Comparison of ENCODE assay signal across 9 cellular contexts in genomic region chr6:163354779-163355431, GRCh38. TPM values are rescaled to one million over a fixed set of nuclear protein-coding genes. Genes with fewer than 3 reads are reported as not detected.
DNase-seq lines count a peak whose midpoint lies in the region; ATAC-seq and TF ChIP-seq lines count a peak whose summit lies in the region.
"Had no signal": no experiment of that assay in that cellular context is flagged by ENCODE, and none has a peak within 500 bp of the region (broad histone marks: within the 10 kb centered on the region; RNA-seq: fewer than 3 reads in every experiment).

No MANE protein-coding gene starts in this region.

- TF ChIP-seq CTCF in dorsolateral prefrontal cortex (IDR thresholded peaks at IDR 0.05 in 54 of 56, conservative IDR thresholded peaks at IDR 0.05 in 2 of 56; ENCODE audit: low read depth in 1 of 56, partially characterized antibody in 56 of 56): no peak
- TF ChIP-seq CTCF in parathyroid adenoma (IDR thresholded peaks at IDR 0.05): no peak
- no peak for TF ChIP-seq CTCF in Calu3 (IDR thresholded peaks at IDR 0.05; ENCODE audit: unreplicated experiment)

- no peaks in the 10 kb centered on the region for H3K27me3 Mint-ChIP-seq in Calu3 (ENCODE audit: unreplicated experiment)

- peak overlapping the region; percentile 38 for H2AFZ ChIP-seq in parathyroid adenoma

- no peaks in the 10 kb centered on the region for H3K27me3 ChIP-seq in dorsolateral prefrontal cortex
- no peaks in the 10 kb centered on the region for H3K27me3 ChIP-seq in parathyroid adenoma (ENCODE audit: control insufficient read depth, insufficient read depth, low read length)
- H3K27me3 ChIP-seq: tibial artery had no signal

- H3K4me1 ChIP-seq in parathyroid adenoma: peaks cover 7% of the 10 kb centered on the region

- DNase-seq in KBM-7 (peak; percentile 77), dorsolateral prefrontal cortex (peak in 5 of 10 donors; percentile 52 to 78 (median 71)), 8988T (no peak), Calu3 (no peak), NCI-H146 treated with DMSO at 0.1 percent for 48 hours (lab: John Stamatoyannopoulos, UW; ENCODE audit: unreplicated experiment) (no peak)
- DNase-seq in activated naive CD4-positive, alpha-beta T cell treated with Interleukin-2 at 50 U/mL for 16 hours: no peak

- no peak overlapping the region for H3K4me2 ChIP-seq in parathyroid adenoma (ENCODE audit: low read length)

- in situ Hi-C loops in KBM-7 (cut with MboI; ENCODE audit: low pct_unique_long_range_greater_than_20kb, low sequenced_read_pairs): no loop called here

- H3K4me3 ChIP-seq in dorsolateral prefrontal cortex (peak overlapping the region in 32 of 59 donors; percentile 7 to 48 (median 28)), parathyroid adenoma (ENCODE audit: low read depth, low read length) (no peak overlapping the region)

- CTCF ChIA-PET in Calu3 (lab: Charles Lee): interaction anchor here (0.7 kb wide), 1 partner anchor 1676 kb away, joined by 3 read pairs; no protein-coding TSS in a partner anchor

- no TSS peak for BruUV-seq in Calu3 (replicated peaks; lab: Mats Ljungman, UMichigan)

- peaks cover 28% of the 10 kb centered on the region for H3K4me1 Mint-ChIP-seq in Calu3 (ENCODE audit: low read depth, unreplicated experiment)

- no peaks in the 10 kb centered on the region for H3K36me3 Mint-ChIP-seq in Calu3 (ENCODE audit: insufficient read depth, unreplicated experiment)

- H3K9me3 ChIP-seq in parathyroid adenoma (ENCODE audit: control insufficient read depth, low read length): no peaks in the 10 kb centered on the region
- H3K9me3 ChIP-seq: tibial artery had no signal

- H3K36me3 ChIP-seq in parathyroid adenoma (ENCODE audit: control insufficient read depth, insufficient read depth, low read length): no peaks in the 10 kb centered on the region
- H3K36me3 ChIP-seq: tibial artery had no signal

- no peak overlapping the region for H3K9ac ChIP-seq in parathyroid adenoma

- no peak overlapping the region for H3K27ac Mint-ChIP-seq in Calu3 (ENCODE audit: unreplicated experiment)

- intact Hi-C loops in dorsolateral prefrontal cortex (cut with DNase I): loop anchor here (1.0 to 5.0 kb wide), 3 partner anchors 42 to 173 kb away; no protein-coding TSS in a partner anchor
- intact Hi-C loops in Calu3 (cut with micrococcal nuclease; ENCODE audit: unreplicated experiment): no loop called here

- H3K9me3 Mint-ChIP-seq in Calu3 (ENCODE audit: low read depth, unreplicated experiment): no peaks in the 10 kb centered on the region

- H3K79me2 ChIP-seq in parathyroid adenoma: no peaks in the 10 kb centered on the region

- peak; percentile 79 for ATAC-seq in GM19463 (IDR thresholded peaks at IDR 0.05; ENCODE audit: unreplicated experiment)

- peak overlapping the region; percentile 27 to 100 (median 97) for H3K27ac ChIP-seq in dorsolateral prefrontal cortex
- H3K27ac ChIP-seq in parathyroid adenoma: no peak overlapping the region

- no peak overlapping the region for H3K4me3 Mint-ChIP-seq in Calu3 (ENCODE audit: low read depth, unreplicated experiment)

RNA-seq across cellular contexts. Expression of gene QKI, which starts 59.6 kb away (rescaled TPM):
- total RNA-seq in dorsolateral prefrontal cortex: 1,000 to 10,000 TPM in 8 of 120 experiments, 100 to 1,000 TPM in 112; 292 to 1,535 (median 581) TPM
- total RNA-seq in Calu3 (2022): 94.1 and 131 TPM in 2 replicates
